Comparison of ENCODE assay signal across 1 cellular context in genomic region chr10:47306429-47307210, GRCh38.
TF ChIP-seq lines count a peak whose summit lies in the region.

No MANE protein-coding gene starts in this region.

TF ChIP-seq in K562, 482 proteins besides CTCF, POLR2A, EP300 and RAD21 (continued from another document and continues in another):
- no peak for TF ChIP-seq VEZF1 (CRISPR knock-in tag; IDR thresholded peaks at IDR 0.05)
- no peak for TF ChIP-seq SRSF7 (optimal IDR thresholded peaks at IDR 0.05; ENCODE audit: low read depth, low read length)
- TF ChIP-seq FOSL1 (tag; conservative IDR thresholded peaks at IDR 0.05), result no peak
- no peak for TF ChIP-seq MTF1 (CRISPR knock-in tag; IDR thresholded peaks at IDR 0.05; ENCODE audit: borderline replicate concordance)
- TF ChIP-seq PML (IDR thresholded peaks at IDR 0.05; ENCODE audit: low read length), result no peak
- TF ChIP-seq BCLAF1 (IDR thresholded peaks at IDR 0.05; ENCODE audit: borderline replicate concordance in 1 of 2, control insufficient read depth in 1 of 2, low read depth in 2 of 2, low read length in 1 of 2), result no peak
- no peak for TF ChIP-seq ZBTB49 (CRISPR knock-in tag; IDR thresholded peaks at IDR 0.05; ENCODE audit: borderline replicate concordance)
- no peak for TF ChIP-seq ZNF133 (CRISPR knock-in tag; IDR thresholded peaks at IDR 0.05)
- TF ChIP-seq NFE2 (IDR thresholded peaks at IDR 0.05; ENCODE audit: low read depth), result peak; percentile 5; the same call in 1 of the 2 replicates
- TF ChIP-seq TAF9B (IDR thresholded peaks at IDR 0.05; ENCODE audit: partially characterized antibody), result no peak
- TF ChIP-seq HMG20B (CRISPR knock-in tag; IDR thresholded peaks at IDR 0.05), result no peak
- no peak for TF ChIP-seq GTF2F1 (IDR thresholded peaks at IDR 0.05; ENCODE audit: low read depth, low read length)
- no peak for TF ChIP-seq RFX7 (CRISPR knock-in tag; IDR thresholded peaks at IDR 0.05)
- TF ChIP-seq KDM2B (CRISPR knock-in tag; IDR thresholded peaks at IDR 0.05), result no peak
- TF ChIP-seq SAFB (IDR thresholded peaks at IDR 0.05; ENCODE audit: borderline replicate concordance, low read depth, low read length), result no peak
- TF ChIP-seq ZNF253 (CRISPR knock-in tag; conservative IDR thresholded peaks at IDR 0.05), result no peak
- peak; percentile 42; the same call in 1 of the 2 replicates for TF ChIP-seq BCOR (IDR thresholded peaks at IDR 0.05)
- TF ChIP-seq FOXP1 (CRISPR knock-in tag; IDR thresholded peaks at IDR 0.05), result no peak
- no peak for TF ChIP-seq DIDO1 (tag; IDR thresholded peaks at IDR 0.05; ENCODE audit: low read depth)
- TF ChIP-seq ZBTB5 (IDR thresholded peaks at IDR 0.05), result no peak
- no peak for TF ChIP-seq ZNF140 (CRISPR knock-in tag; IDR thresholded peaks at IDR 0.05)
- no peak for TF ChIP-seq ZNF644 (tag; IDR thresholded peaks at IDR 0.05; ENCODE audit: low read depth)
- TF ChIP-seq AFF4 (CRISPR knock-in tag; IDR thresholded peaks at IDR 0.05), result no peak
- no peak for TF ChIP-seq ZNF324 (CRISPR knock-in tag; IDR thresholded peaks at IDR 0.05)
- no peak for TF ChIP-seq GTF2E2 (tag; IDR thresholded peaks at IDR 0.05)
- TF ChIP-seq POLR2H (tag; IDR thresholded peaks at IDR 0.05; ENCODE audit: low read depth), result no peak
- peak; percentile 83 for TF ChIP-seq NCOR1 (IDR thresholded peaks at IDR 0.05)
- TF ChIP-seq MEF2A (IDR thresholded peaks at IDR 0.05; ENCODE audit: control insufficient read depth, low read depth, low read length), result no peak
- no peak for TF ChIP-seq ZFX (CRISPR knock-in tag; IDR thresholded peaks at IDR 0.05)
- TF ChIP-seq ZNF79 (CRISPR knock-in tag; IDR thresholded peaks at IDR 0.05; ENCODE audit: low read depth), result no peak
- no peak for TF ChIP-seq HMGXB4 (CRISPR knock-in tag; IDR thresholded peaks at IDR 0.05)
- TF ChIP-seq TAF15 (IDR thresholded peaks at IDR 0.05; ENCODE audit: low read depth, low read length), result no peak
- no peak for TF ChIP-seq CHD7 (IDR thresholded peaks at IDR 0.05; ENCODE audit: low read depth, low read length)
